ENCODE assay signal across 9 cellular contexts in genomic region chr4:10762541-10762940, GRCh38.
DNase-seq lines count a peak whose midpoint lies in the region; ATAC-seq and TF ChIP-seq lines count a peak whose summit lies in the region.
"Had no signal": no experiment of that assay in that cellular context is flagged by ENCODE, and none has a peak within 500 bp of the region (broad histone marks: within the 10 kb centered on the region; RNA-seq: fewer than 3 reads in every experiment).

No MANE protein-coding gene starts in this region.

- no peak for TF ChIP-seq CTCF in foreskin fibroblast (IDR thresholded peaks at IDR 0.05; ENCODE audit: low read depth, low read length)

- no peak overlapping the region for H3K4me3 ChIP-seq in foreskin fibroblast (ENCODE audit: low read depth in 1 of 2, low read length in 2 of 2)
- H3K4me3 ChIP-seq: tibial artery had no signal

- DNase-seq in NCI-H82 (lab: John Stamatoyannopoulos, UW) = peak; percentile 14
- DNase-seq in NCI-H82 treated with DMSO at 0.1 percent for 48 hours (lab: John Stamatoyannopoulos, UW; ENCODE audit: unreplicated experiment) = no peak
- peak; percentile 83 for DNase-seq in NCI-H69 (lab: John Stamatoyannopoulos, UW)
- peak; percentile 82 to 91 for DNase-seq in foreskin fibroblast
- no peak for DNase-seq in activated naive CD4-positive, alpha-beta T cell treated with anti-CD3 and anti-CD28 coated beads, Interleukin-2, amount 50 U/mL, for 16 hours
- no peak for DNase-seq in activated CD4-positive, alpha-beta T cell treated with anti-CD3 and anti-CD28 coated beads, Interleukin-2, amount 50 U/mL, for 1 hour
- DNase-seq: tibial artery had no signal

- no peak for ATAC-seq in GM21576 (IDR thresholded peaks at IDR 0.05; ENCODE audit: unreplicated experiment)
- no peak for ATAC-seq in GM18870 (IDR thresholded peaks at IDR 0.05; ENCODE audit: unreplicated experiment)

Comparison
In these comparisons a context has a peak if more than half of its experiments do, and no peak if none do; other contexts are left out.
1. DNase-seq: peak in NCI-H82 (single experiment), NCI-H69 (single experiment) and foreskin fibroblast (2 of 2); none in NCI-H82 treated with DMSO at 0.1 percent for 48 hours (single experiment), activated naive CD4-positive, alpha-beta T cell treated with anti-CD3 and anti-CD28 coated beads, Interleukin-2, amount 50 U/mL, for 16 hours (single experiment) and activated CD4-positive, alpha-beta T cell treated with anti-CD3 and anti-CD28 coated beads, Interleukin-2, amount 50 U/mL, for 1 hour (single experiment).